8 cellular contexts compared by ENCODE assay signal in genomic region chr11:64742087-64742939, GRCh38. TPM values are rescaled to one million over a fixed set of nuclear protein-coding genes. Genes with fewer than 3 reads are reported as not detected.
DNase-seq lines count a peak whose midpoint lies in the region; ATAC-seq lines count a peak whose summit lies in the region.

No MANE protein-coding gene starts in this region.

- ATAC-seq in HG02642 (IDR thresholded peaks at IDR 0.05; ENCODE audit: poor library complexity, unreplicated experiment): peak; percentile 20
- ATAC-seq in stimulated activated naive CD8-positive, alpha-beta T cell treated with anti-CD3 and anti-CD28 coated beads, Interleukin-15, amount 100 ng/mL, for 72 hours: peak; percentile 13
- no peak for ATAC-seq in HG03571 (IDR thresholded peaks at IDR 0.05; ENCODE audit: unreplicated experiment)

- H3K4me3 ChIP-seq in CD4-positive, alpha-beta memory T cell (ENCODE audit: low read length in 2 of 2): peak overlapping the region; percentile 95 to 98

- H3K4me1 Mint-ChIP-seq in CD4-positive, alpha-beta memory T cell: peaks cover 20 to 56% (median 31%) of the 10 kb centered on the region in 4 donors
- peaks cover 22% of the 10 kb centered on the region for H3K4me1 Mint-ChIP-seq in activated naive CD8-positive, alpha-beta T cell treated with anti-CD3 and anti-CD28 coated beads for 36 hours
- peaks cover 58% of the 10 kb centered on the region for H3K4me1 Mint-ChIP-seq in stimulated activated naive CD8-positive, alpha-beta T cell treated with anti-CD3 and anti-CD28 coated beads, Interleukin-15, amount 100 ng/mL, for 72 hours

- H3K4me1 ChIP-seq in CD4-positive, alpha-beta memory T cell (ENCODE audit: insufficient read depth, low read length): peaks cover 38% of the 10 kb centered on the region

- intact Hi-C loops in CD4-positive, alpha-beta memory T cell (cut with micrococcal nuclease): loop anchor here (2.0 to 10.0 kb wide), 2 partner anchors 102 to 372 kb away; partner anchors contain the start of genes CDC42BPG, TM7SF2 and ZNHIT2

- H3K27ac ChIP-seq in CD4-positive, alpha-beta memory T cell (ENCODE audit: low read depth, low read length): peak overlapping the region; percentile 81

- H3K27ac Mint-ChIP-seq in CD4-positive, alpha-beta memory T cell: peak overlapping the region; percentile 29 to 86 (median 65)
- no peak overlapping the region for H3K27ac Mint-ChIP-seq in activated naive CD8-positive, alpha-beta T cell treated with anti-CD3 and anti-CD28 coated beads for 36 hours
- peak overlapping the region in 1 of 2 donors; percentile 80 for H3K27ac Mint-ChIP-seq in stimulated activated naive CD8-positive, alpha-beta T cell treated with anti-CD3 and anti-CD28 coated beads, Interleukin-15, amount 100 ng/mL, for 72 hours

- peaks cover 28% of the 10 kb centered on the region for H3K36me3 ChIP-seq in CD4-positive, alpha-beta memory T cell (ENCODE audit: insufficient read depth, low read length)

- H3K4me3 Mint-ChIP-seq in CD4-positive, alpha-beta memory T cell: peak overlapping the region; percentile 79 to 87 (median 83)
- H3K4me3 Mint-ChIP-seq in activated naive CD8-positive, alpha-beta T cell treated with anti-CD3 and anti-CD28 coated beads for 36 hours: peak overlapping the region; percentile 48
- H3K4me3 Mint-ChIP-seq in stimulated activated naive CD8-positive, alpha-beta T cell treated with anti-CD3 and anti-CD28 coated beads, Interleukin-15, amount 100 ng/mL, for 72 hours: peak overlapping the region; percentile 84 to 92

- CTCF ChIA-PET in CD4-positive, alpha-beta memory T cell (lab: Charles Lee; ENCODE audit: partially characterized antibody): interaction anchor here (0.7 to 10.2 kb wide), 11 partner anchors 9 to 76 kb away, joined by 3 to 135 read pairs (median 10); partner anchors contain the start of gene PYGM

- H3K27me3 ChIP-seq in CD4-positive, alpha-beta memory T cell (ENCODE audit: insufficient read depth, low read length): no peaks in the 10 kb centered on the region

- peak in 1 of 5 donors; percentile 60 for DNase-seq in CD4-positive, alpha-beta memory T cell
- DNase-seq in activated naive CD8-positive, alpha-beta T cell treated with anti-CD3 and anti-CD28 coated beads for 36 hours: no peak
- peak; percentile 44 for DNase-seq in iPS-NIHi7 (ENCODE audit: extremely low spot score)
- peak in 1 of 2 donors; percentile 50 for DNase-seq in stimulated activated naive CD8-positive, alpha-beta T cell treated with anti-CD3 and anti-CD28 coated beads, Interleukin-15, amount 100 ng/mL, for 72 hours
- no peak for DNase-seq in dedifferentiated amniotic fluid mesenchymal stem cell (ENCODE audit: extremely low spot score)
- no peak for DNase-seq in HuH-7 (ENCODE audit: low spot score)

- H3K9me3 Mint-ChIP-seq in CD4-positive, alpha-beta memory T cell: peaks cover 0 to 1% (median 0%) of the 10 kb centered on the region in 8 donors
- no peaks in the 10 kb centered on the region for H3K9me3 Mint-ChIP-seq in activated naive CD8-positive, alpha-beta T cell treated with anti-CD3 and anti-CD28 coated beads for 36 hours
- H3K9me3 Mint-ChIP-seq in stimulated activated naive CD8-positive, alpha-beta T cell treated with anti-CD3 and anti-CD28 coated beads, Interleukin-15, amount 100 ng/mL, for 72 hours: no peaks in the 10 kb centered on the region

- H3K36me3 Mint-ChIP-seq in CD4-positive, alpha-beta memory T cell: peaks cover 21 to 44% of the 10 kb centered on the region in 2 donors
- H3K36me3 Mint-ChIP-seq in activated naive CD8-positive, alpha-beta T cell treated with anti-CD3 and anti-CD28 coated beads for 36 hours: no peaks in the 10 kb centered on the region

- H3K9me3 ChIP-seq in CD4-positive, alpha-beta memory T cell (ENCODE audit: control insufficient read depth in 1 of 2, low read length in 2 of 2): no peaks in the 10 kb centered on the region

- H3K27me3 Mint-ChIP-seq in CD4-positive, alpha-beta memory T cell: no peaks in the 10 kb centered on the region
- H3K27me3 Mint-ChIP-seq in activated naive CD8-positive, alpha-beta T cell treated with anti-CD3 and anti-CD28 coated beads for 36 hours: peaks cover 7% of the 10 kb centered on the region
- H3K27me3 Mint-ChIP-seq in stimulated activated naive CD8-positive, alpha-beta T cell treated with anti-CD3 and anti-CD28 coated beads, Interleukin-15, amount 100 ng/mL, for 72 hours: no peaks in the 10 kb centered on the region

- POLR2A ChIA-PET in CD4-positive, alpha-beta memory T cell (lab: Charles Lee; ENCODE audit: partially characterized antibody): interaction anchor here (0.6 to 26.2 kb wide), 16 partner anchors 11 to 375 kb away, joined by 3 to 1500 read pairs (median 12); partner anchors contain the start of genes CDC42BPG, MAP4K2, MEN1 and PYGM

RNA-seq across cellular contexts. Expression of gene RASGRP2, which starts 1.6 kb away (rescaled TPM):
- total RNA-seq in CD4-positive, alpha-beta memory T cell: 100 to 1,000 TPM; 440 to 463 TPM
- polyA plus RNA-seq in CD4-positive, alpha-beta memory T cell: 100 to 1,000 TPM; 177 to 208 TPM
- 1 to 10 TPM; 3.5 to 4.6 TPM for total RNA-seq in activated naive CD8-positive, alpha-beta T cell treated with anti-CD3 and anti-CD28 coated beads for 36 hours

RNA-seq across cellular contexts. Expression of gene PYGM, which starts 17.5 kb away (rescaled TPM):
- 10 to 100 TPM; 10.7 to 11.3 TPM for total RNA-seq in CD4-positive, alpha-beta memory T cell
- polyA plus RNA-seq in CD4-positive, alpha-beta memory T cell: under 1 TPM in 1 of 2 donors, not detected in 1; 0.38 TPM
- total RNA-seq in activated naive CD8-positive, alpha-beta T cell treated with anti-CD3 and anti-CD28 coated beads for 36 hours: 1 to 10 TPM; 1.6 to 1.8 TPM

RNA-seq across cellular contexts. Expression of gene NRXN2, which starts 19.3 kb away (rescaled TPM):
- total RNA-seq in CD4-positive, alpha-beta memory T cell: under 1 TPM in 1 of 2 experiments, not detected in 1; 0.30 TPM
- not detected for polyA plus RNA-seq in CD4-positive, alpha-beta memory T cell
- under 1 TPM; 0.20 to 0.58 TPM for total RNA-seq in activated naive CD8-positive, alpha-beta T cell treated with anti-CD3 and anti-CD28 coated beads for 36 hours

RNA-seq across cellular contexts. Expression of gene SF1, which starts 36.0 kb away (rescaled TPM):
- total RNA-seq in CD4-positive, alpha-beta memory T cell: 100 to 1,000 TPM; 805 to 832 TPM
- polyA plus RNA-seq in CD4-positive, alpha-beta memory T cell: 100 to 1,000 TPM in 1 of 2 donors, 10 to 100 TPM in 1; 48.3 to 158 TPM
- 100 to 1,000 TPM; 453 to 463 TPM for total RNA-seq in activated naive CD8-positive, alpha-beta T cell treated with anti-CD3 and anti-CD28 coated beads for 36 hours

Comparison
In these comparisons a context has a peak if more than half of its experiments do, and no peak if none do; other contexts are left out.
1. RNA of gene RASGRP2, which starts 1.6 kb away (total RNA-seq): 440 to 463 TPM in CD4-positive, alpha-beta memory T cell; 3.5 to 4.6 TPM in activated naive CD8-positive, alpha-beta T cell treated with anti-CD3 and anti-CD28 coated beads for 36 hours; every median in the first group is over 10 times any median in the second.
2. RNA of gene PYGM, which starts 17.5 kb away (total RNA-seq): 10.7 to 11.3 TPM in CD4-positive, alpha-beta memory T cell; 1.6 to 1.8 TPM in activated naive CD8-positive, alpha-beta T cell treated with anti-CD3 and anti-CD28 coated beads for 36 hours; every median in the first group is over 4 times any median in the second.
3. Peak in every context shown above with its lines, with median percentiles within 50 percentile points of each other: H3K4me3 Mint-ChIP-seq.